In genomic region chr1:35511305-35511704, GRCh38 we compare ENCODE assay signal across 4 cellular contexts.
A peak's percentile ranks its signal among the peaks of the same experiment; 100 is the strongest.
TF ChIP-seq lines count a peak whose summit lies in the region.

No MANE protein-coding gene starts in this region.

TF ChIP-seq in HepG2, 621 proteins besides CTCF, POLR2A, EP300 and RAD21:
- TF ChIP-seq ZNF121 (CRISPR knock-in tag; IDR thresholded peaks at IDR 0.05) (peak; percentile 52; the same call in 1 of the 2 replicates), ZNF615 (CRISPR knock-in tag; IDR thresholded peaks at IDR 0.05; ENCODE audit: borderline replicate concordance) (no peak), JUN (CRISPR knock-in tag; IDR thresholded peaks at IDR 0.05) (no peak)

TF ChIP-seq in HEK293, 187 proteins besides CTCF, POLR2A, EP300 and RAD21:
- TF ChIP-seq ZNF121 (tag by site-specific recombination; IDR thresholded peaks at IDR 0.05) (peak; percentile 67; the same call in 1 of the 2 replicates), SP2 (tag by site-specific recombination; IDR thresholded peaks at IDR 0.05) (no peak)
TF ChIP-seq in HEK293: peak in this region for 1.

TF ChIP-seq in WTC11, 78 proteins besides CTCF, POLR2A, EP300 and RAD21:
- peak; percentile 65; the same call in 1 of the 2 replicates for TF ChIP-seq ZNF121 (CRISPR knock-in tag; IDR thresholded peaks at IDR 0.05)
- no peak for TF ChIP-seq AR (CRISPR knock-in tag; IDR thresholded peaks at IDR 0.05)

TF ChIP-seq in K562, 482 proteins besides CTCF, POLR2A, EP300 and RAD21:
- TF ChIP-seq ZNF12 (CRISPR knock-in tag; IDR thresholded peaks at IDR 0.05) = no peak
- no peak for TF ChIP-seq ZNF609 (CRISPR knock-in tag; IDR thresholded peaks at IDR 0.05; ENCODE audit: borderline replicate concordance)
- TF ChIP-seq NFYB (IDR thresholded peaks at IDR 0.05; ENCODE audit: extremely low read depth, insufficient read length) = no peak
- TF ChIP-seq BCOR (IDR thresholded peaks at IDR 0.05) = peak; percentile 26; the same call in 1 of the 2 replicates
- TF ChIP-seq CHD7 (IDR thresholded peaks at IDR 0.05; ENCODE audit: low read depth, low read length) = no peak
- TF ChIP-seq HDAC8 (tag; IDR thresholded peaks at IDR 0.05) = no peak
- no peak for TF ChIP-seq ZNF24 (IDR thresholded peaks at IDR 0.05)
- no peak for TF ChIP-seq NCOA1 (IDR thresholded peaks at IDR 0.05; ENCODE audit: low read depth)
- TF ChIP-seq RHOXF2B (CRISPR knock-in tag; conservative IDR thresholded peaks at IDR 0.05) = no peak
- no peak for TF ChIP-seq CREM (IDR thresholded peaks at IDR 0.05; ENCODE audit: low read depth)
- TF ChIP-seq BACH1 (tag; IDR thresholded peaks at IDR 0.05) = no peak
- no peak for TF ChIP-seq FOXM1 (IDR thresholded peaks at IDR 0.05; ENCODE audit: low read depth)
- TF ChIP-seq FOXM1 (CRISPR knock-in tag; IDR thresholded peaks at IDR 0.05; ENCODE audit: low read depth) = no peak
- no peak for TF ChIP-seq ZNF407 (IDR thresholded peaks at IDR 0.05; ENCODE audit: low read depth)
- TF ChIP-seq MLX (CRISPR knock-in tag; conservative IDR thresholded peaks at IDR 0.05) = no peak
- TF ChIP-seq PATZ1 (CRISPR knock-in tag; IDR thresholded peaks at IDR 0.05; ENCODE audit: borderline replicate concordance) = no peak
- peak; percentile 41 for TF ChIP-seq RBM25 (IDR thresholded peaks at IDR 0.05; ENCODE audit: low read depth, low read length, severe bottlenecking)
- TF ChIP-seq ZNF121 (CRISPR knock-in tag; conservative IDR thresholded peaks at IDR 0.05) = peak; percentile 96
- no peak for TF ChIP-seq MEF2A (IDR thresholded peaks at IDR 0.05; ENCODE audit: control insufficient read depth, low read depth, low read length)
